ENCODE assay signal across 20 cellular contexts in genomic region chr6:167817016-167817415, GRCh38. TPM values are rescaled to one million over a fixed set of nuclear protein-coding genes. Genes with fewer than 3 reads are reported as not detected.
DNase-seq lines count a peak whose midpoint lies in the region; ATAC-seq, FAIRE-seq and TF ChIP-seq lines count a peak whose summit lies in the region.
"Had no signal": no experiment of that assay in that cellular context is flagged by ENCODE, and none has a peak within 500 bp of the region (broad histone marks: within the 10 kb centered on the region; RNA-seq: fewer than 3 reads in every experiment).

No MANE protein-coding gene starts in this region.

- H4K8ac ChIP-seq in H1 (ENCODE audit: extremely low read depth, insufficient read depth, low read length) (no peak overlapping the region), trophoblast cell (ENCODE audit: low read depth, low read length) (no peak overlapping the region)

- no peaks in the 10 kb centered on the region for H3K27me3 ChIP-seq in HUES64 (ENCODE audit: insufficient read depth, low read length)
- H3K27me3 ChIP-seq in H1 (replicated peaks in 1 of 4; ENCODE audit: control insufficient read depth in 3 of 4, extremely low read depth in 1 of 4, insufficient read depth in 3 of 4, low read length in 3 of 4): no peaks in the 10 kb centered on the region
- H3K27me3 ChIP-seq in trophoblast cell (ENCODE audit: insufficient read depth, low read length): no peaks in the 10 kb centered on the region
- H3K27me3 ChIP-seq in esophagus squamous epithelium: peaks cover 0 to 8% (median 0%) of the 10 kb centered on the region in 4 donors

- no peaks in the 10 kb centered on the region for H3K9me3 Mint-ChIP-seq in activated CD4-positive, alpha-beta T cell treated with anti-CD3 and anti-CD28 coated beads, Interleukin-2, amount 10 ng/mL, durations not matched to agents 24 days and 14 days
- no peaks in the 10 kb centered on the region for H3K9me3 Mint-ChIP-seq in activated CD4-positive, alpha-beta T cell treated with anti-CD3 and anti-CD28 coated beads for 36 hours (ENCODE audit: low read depth)
- H3K9me3 Mint-ChIP-seq: CD4-positive, alpha-beta T cell had no signal

- TF ChIP-seq EP300 in H1 (IDR thresholded peaks at IDR 0.05; ENCODE audit: borderline replicate concordance in 1 of 2, low read depth in 2 of 2, low read length in 2 of 2): no peak

- H3K9ac ChIP-seq in HUES64 (ENCODE audit: low read depth, low read length): no peak overlapping the region
- H3K9ac ChIP-seq in H1 (replicated peaks in 1 of 4; ENCODE audit: extremely low read depth in 1 of 4, low read depth in 3 of 4, low read length in 3 of 4): no peak overlapping the region
- no peak overlapping the region for H3K9ac ChIP-seq in trophoblast cell (ENCODE audit: low read length)

- H3K4me1 Mint-ChIP-seq in activated CD4-positive, alpha-beta T cell treated with anti-CD3 and anti-CD28 coated beads, Interleukin-2, amount 10 ng/mL, durations not matched to agents 24 days and 14 days: no peaks in the 10 kb centered on the region
- no peaks in the 10 kb centered on the region for H3K4me1 Mint-ChIP-seq in activated CD4-positive, alpha-beta T cell treated with anti-CD3 and anti-CD28 coated beads for 36 hours

- H4K12ac ChIP-seq in trophoblast cell (ENCODE audit: low read depth, low read length): no peak overlapping the region

- TF ChIP-seq RAD21 in H1 (IDR thresholded peaks at IDR 0.05 in 1 of 2, conservative IDR thresholded peaks at IDR 0.05 in 1 of 2; ENCODE audit: low read depth in 2 of 2, low read length in 2 of 2): no peak

- 96% methylated on average over 4 of the region's 4 CpGs for WGBS in HUES64
- 86% methylated on average over 4 of the region's 4 CpGs; no CpG with 5 or more reads in 1 of the 2 experiments for WGBS in H1 (ENCODE audit: extremely low coverage in 1 of 2, insufficient coverage in 1 of 2, insufficient read length in 1 of 2, insufficient replicate concordance in 2 of 2, low coverage in 1 of 2, low lambda C conversion rate in 2 of 2, missing lambda C conversion rate in 1 of 2), 2 experiments
- no CpG with 5 or more reads among the region's 4 CpGs for WGBS in trophoblast cell (ENCODE audit: extremely low coverage, insufficient coverage, insufficient read length)
- WGBS in esophagus squamous epithelium, 2 donors: 79 to 89% methylated on average over 2 to 4 of the region's 4 CpGs

- H3K4me3 Mint-ChIP-seq in activated CD4-positive, alpha-beta T cell treated with anti-CD3 and anti-CD28 coated beads, Interleukin-2, amount 10 ng/mL, durations not matched to agents 24 days and 14 days: no peak overlapping the region
- H3K4me3 Mint-ChIP-seq in activated CD4-positive, alpha-beta T cell treated with anti-CD3 and anti-CD28 coated beads for 36 hours: no peak overlapping the region
- H3K4me3 Mint-ChIP-seq: CD4-positive, alpha-beta T cell had no signal

- no peak overlapping the region for H4K5ac ChIP-seq in H1 (ENCODE audit: insufficient read length, low read depth, low read length)

- H2BK12ac ChIP-seq in H1 (ENCODE audit: low read depth, low read length): no peak overlapping the region
- no peak overlapping the region for H2BK12ac ChIP-seq in trophoblast cell (ENCODE audit: low read length)

- H2BK15ac ChIP-seq in H1 (ENCODE audit: low read length): no peak overlapping the region

- H4K20me1 ChIP-seq in H1 (replicated peaks in 1 of 2; ENCODE audit: control insufficient read depth in 1 of 2, insufficient read depth in 2 of 2, low read length in 2 of 2): no peaks in the 10 kb centered on the region

- H3K4me2 ChIP-seq in H1 (ENCODE audit: insufficient read depth in 1 of 2, low read depth in 2 of 2, low read length in 2 of 2): no peak overlapping the region
- no peak overlapping the region for H3K4me2 ChIP-seq in trophoblast cell (ENCODE audit: low read length)
- H3K4me2 ChIP-seq: A549 had no signal

- no peak overlapping the region for H3K56ac ChIP-seq in H1 (replicated peaks; ENCODE audit: insufficient read length, low read depth, low read length)

- no peak for TF ChIP-seq CTCF in H1 (IDR thresholded peaks at IDR 0.05; ENCODE audit: control extremely low read depth in 1 of 3, insufficient read depth in 1 of 3, low read depth in 1 of 3, low read length in 3 of 3)
- TF ChIP-seq CTCF in esophagus squamous epithelium (IDR thresholded peaks at IDR 0.05): no peak

- H2BK120ac ChIP-seq in H1 (replicated peaks; ENCODE audit: low read depth, low read length) (no peak overlapping the region), trophoblast cell (ENCODE audit: insufficient read depth, low read length, poor library complexity) (no peak overlapping the region)

- H3K4me1 ChIP-seq in HUES64 (ENCODE audit: insufficient read depth, low read length) (peaks cover 18% of the 10 kb centered on the region), H1 (replicated peaks in 1 of 4; ENCODE audit: control insufficient read depth in 3 of 4, insufficient read depth in 4 of 4, low read length in 3 of 4) (peaks cover 0 to 11% (median 7%) of the 10 kb centered on the region in 4 experiments; a peak in 4 of 7 replicates), trophoblast cell (ENCODE audit: control insufficient read depth in 1 of 2, insufficient read depth in 2 of 2, low read length in 2 of 2) (peaks cover 0 to 5% of the 10 kb centered on the region in 2 experiments), esophagus squamous epithelium (no peaks in the 10 kb centered on the region)
- H3K4me1 ChIP-seq: A549, HAP-1 had no signal

- no peaks in the 10 kb centered on the region for H3K36me3 Mint-ChIP-seq in activated CD4-positive, alpha-beta T cell treated with anti-CD3 and anti-CD28 coated beads, Interleukin-2, amount 10 ng/mL, durations not matched to agents 24 days and 14 days (ENCODE audit: low read depth)
- H3K36me3 Mint-ChIP-seq in activated CD4-positive, alpha-beta T cell treated with anti-CD3 and anti-CD28 coated beads for 36 hours (ENCODE audit: low read depth): no peaks in the 10 kb centered on the region

- no peak for TF ChIP-seq POLR2A in H1 (IDR thresholded peaks at IDR 0.05; ENCODE audit: control extremely low read depth in 1 of 2, low read depth in 2 of 2, low read length in 2 of 2)
- TF ChIP-seq POLR2A in esophagus squamous epithelium (IDR thresholded peaks at IDR 0.05): no peak

- H2AK5ac ChIP-seq in H1 (ENCODE audit: low read depth, low read length) (no peak overlapping the region), trophoblast cell (ENCODE audit: low read length) (peak overlapping the region; percentile 18)

- no peaks in the 10 kb centered on the region for H3K79me1 ChIP-seq in H1 (ENCODE audit: low read depth, low read length)
- H3K79me1 ChIP-seq in trophoblast cell (ENCODE audit: low read length): peaks cover 5% of the 10 kb centered on the region

- no peaks in the 10 kb centered on the region for H3K36me3 ChIP-seq in HUES64 (ENCODE audit: insufficient read depth, low read length)
- H3K36me3 ChIP-seq in H1 (ENCODE audit: control insufficient read depth in 2 of 4, insufficient read depth in 4 of 4, low read length in 3 of 4): no peaks in the 10 kb centered on the region; a peak in 1 of 8 replicates
- peaks cover 2 to 3% of the 10 kb centered on the region in 2 experiments for H3K36me3 ChIP-seq in trophoblast cell (ENCODE audit: control insufficient read depth in 1 of 2, insufficient read depth in 2 of 2, low read length in 2 of 2)
- H3K36me3 ChIP-seq in esophagus squamous epithelium: no peaks in the 10 kb centered on the region
- H3K36me3 ChIP-seq: HAP-1 had no signal

- no peak overlapping the region for H4K91ac ChIP-seq in H1 (replicated peaks; ENCODE audit: insufficient read length, low read length)
- no peak overlapping the region for H4K91ac ChIP-seq in trophoblast cell (ENCODE audit: low read depth, low read length)

- no peak overlapping the region for H3K4ac ChIP-seq in H1 (replicated peaks; ENCODE audit: insufficient read length, low read depth, low read length)
- H3K4ac ChIP-seq in trophoblast cell (ENCODE audit: low read depth, low read length): no peak overlapping the region

- intact Hi-C loops in activated CD4-positive, alpha-beta T cell treated with anti-CD3 and anti-CD28 coated beads, Interleukin-2, amount 10 ng/mL, durations not matched to agents 24 days and 14 days (cut with micrococcal nuclease): no loop called here
- intact Hi-C loops in activated CD4-positive, alpha-beta T cell treated with anti-CD3 and anti-CD28 coated beads for 36 hours (cut with DNase I, micrococcal nuclease): no loop called here
- intact Hi-C loops in esophagus squamous epithelium (cut with DNase I) (no loop called here), left ventricle myocardium superior (cut with micrococcal nuclease) (no loop called here)

- peaks cover 41% of the 10 kb centered on the region for H3K27me3 Mint-ChIP-seq in activated CD4-positive, alpha-beta T cell treated with anti-CD3 and anti-CD28 coated beads, Interleukin-2, amount 10 ng/mL, durations not matched to agents 24 days and 14 days
- H3K27me3 Mint-ChIP-seq in activated CD4-positive, alpha-beta T cell treated with anti-CD3 and anti-CD28 coated beads for 36 hours: peaks cover 37% of the 10 kb centered on the region

- H3K79me2 ChIP-seq in H1 (ENCODE audit: control insufficient read depth in 1 of 2, insufficient read depth in 2 of 2, low read length in 2 of 2) (no peaks in the 10 kb centered on the region), trophoblast cell (ENCODE audit: control insufficient read depth, insufficient read depth, low read length, poor library complexity) (no peaks in the 10 kb centered on the region)

- 0 out of 2 replicates have a peak overlapping the region, but pooled peaks have one; percentile 78 for H2AFZ ChIP-seq in H1 (ENCODE audit: low read length)
- H2AFZ ChIP-seq in trophoblast cell (ENCODE audit: insufficient read depth, low read length, poor library complexity): no peak overlapping the region

- 0 out of 2 replicates have a peak overlapping the region, but pooled peaks have one; percentile 48 for H3K27ac ChIP-seq in HUES64 (ENCODE audit: low read depth, low read length)
- no peak overlapping the region for H3K27ac ChIP-seq in H1 (ENCODE audit: low read depth, low read length)
- H3K27ac ChIP-seq in trophoblast cell (ENCODE audit: low read depth, low read length): no peak overlapping the region
- no peak overlapping the region for H3K27ac ChIP-seq in esophagus squamous epithelium
- H3K27ac ChIP-seq: 22Rv1, A549, C4-2B had no signal

- H3K14ac ChIP-seq in H1 (ENCODE audit: insufficient read length) (no peak overlapping the region), trophoblast cell (ENCODE audit: low read length) (no peak overlapping the region)

- no peak for ATAC-seq in activated CD4-positive, alpha-beta T cell treated with anti-CD3 and anti-CD28 coated beads for 36 hours
- no peak for ATAC-seq in left ventricle myocardium superior
- ATAC-seq: A549 had no signal

- DNase-seq in activated CD4-positive, alpha-beta T cell treated with anti-CD3 and anti-CD28 coated beads, Interleukin-2, amount 10 ng/mL, durations not matched to agents 24 days and 14 days: peak; percentile 31
- no peak for DNase-seq in activated CD4-positive, alpha-beta T cell treated with anti-CD3 and anti-CD28 coated beads for 36 hours
- DNase-seq in H1 (ENCODE audit: low read depth in 1 of 2, low spot score in 2 of 2) (no peak), trophoblast cell (no peak), esophagus squamous epithelium (lab: John Stamatoyannopoulos, UW) (no peak), left ventricle myocardium superior (no peak), frontal cortex (ENCODE audit: low spot score in 2 of 2) (no peak)
- DNase-seq: AML-193; CD4-positive, alpha-beta T cell; DMS153; DMS79 treated with DMSO at 0.1 percent for 48 hours; GF-D8; GOT3; IMR-90; KBM-7 had no signal

- peak overlapping the region; percentile 28; the same call in 1 of the 2 replicates for H2BK20ac ChIP-seq in H1 (ENCODE audit: low read length)

- H3K27ac Mint-ChIP-seq in activated CD4-positive, alpha-beta T cell treated with anti-CD3 and anti-CD28 coated beads, Interleukin-2, amount 10 ng/mL, durations not matched to agents 24 days and 14 days: no peak overlapping the region
- H3K27ac Mint-ChIP-seq in activated CD4-positive, alpha-beta T cell treated with anti-CD3 and anti-CD28 coated beads for 36 hours: no peak overlapping the region
- H3K27ac Mint-ChIP-seq: CD4-positive, alpha-beta T cell had no signal

- peak overlapping the region; percentile 18; the same call in 1 of the 2 replicates for H2BK5ac ChIP-seq in H1 (ENCODE audit: low read depth, low read length)
- no peak overlapping the region for H2BK5ac ChIP-seq in trophoblast cell (ENCODE audit: low read depth, low read length, poor library complexity)

- H3K18ac ChIP-seq in H1 (ENCODE audit: extremely low read depth, low read length): no peak overlapping the region; the same call in 1 of the 2 replicates
- H3K18ac ChIP-seq in trophoblast cell (ENCODE audit: low read length): peak overlapping the region; percentile 33

- POLR2A ChIA-PET in activated CD4-positive, alpha-beta T cell treated with anti-CD3 and anti-CD28 coated beads for 36 hours (lab: Charles Lee): no interaction called here
- POLR2A ChIA-PET in H1 (lab: Charles Lee; ENCODE audit: partially characterized antibody): no interaction called here

- no peaks in the 10 kb centered on the region; the same call in 1 of the 2 replicates for H3K23me2 ChIP-seq in H1 (ENCODE audit: low read depth, low read length)

- CTCF ChIA-PET in activated CD4-positive, alpha-beta T cell treated with anti-CD3 and anti-CD28 coated beads for 36 hours (lab: Charles Lee): no interaction called here
- CTCF ChIA-PET in H1 (lab: Charles Lee; ENCODE audit: partially characterized antibody): interaction anchor here (0.7 kb wide), 1 partner anchor 598 kb away, joined by 3 read pairs; no protein-coding TSS in a partner anchor

- H3K9me3 ChIP-seq in HUES64 (ENCODE audit: insufficient read depth, low read depth, low read length) (no peaks in the 10 kb centered on the region), H1 (ENCODE audit: insufficient read depth in 2 of 2, low read depth in 1 of 2, low read length in 1 of 2) (no peaks in the 10 kb centered on the region), trophoblast cell (ENCODE audit: insufficient read depth, low read depth, low read length) (peaks cover 2% of the 10 kb centered on the region), esophagus squamous epithelium (no peaks in the 10 kb centered on the region)
- H3K9me3 ChIP-seq: A549, HAP-1 had no signal

- H3K23ac ChIP-seq in H1 (ENCODE audit: insufficient read length): no peak overlapping the region
- no peak overlapping the region for H3K23ac ChIP-seq in trophoblast cell (ENCODE audit: low read length)

- no peak for FAIRE-seq in H1 (lab: Jason Lieb, UNC)
- no peak for FAIRE-seq in frontal cortex (lab: Jason Lieb, UNC)
- FAIRE-seq: A549 had no signal

- no peak overlapping the region for H3K4me3 ChIP-seq in HUES64 (ENCODE audit: low read length)
- H3K4me3 ChIP-seq in H1 (ENCODE audit: extremely low read depth in 1 of 4, insufficient read depth in 2 of 4, low read depth in 3 of 4, low read length in 4 of 4): no peak overlapping the region
- no peak overlapping the region for H3K4me3 ChIP-seq in trophoblast cell (ENCODE audit: low read depth, low read length)
- H3K4me3 ChIP-seq in esophagus squamous epithelium: no peak overlapping the region
- H3K4me3 ChIP-seq: A549, HAP-1 had no signal

RNA-seq across cellular contexts. Expression of gene AFDN, which starts 9.7 kb away (rescaled TPM):
- 40.8 and 42.2 TPM in 2 replicates for total RNA-seq in activated CD4-positive, alpha-beta T cell treated with anti-CD3 and anti-CD28 coated beads, Interleukin-2, amount 10 ng/mL, durations not matched to agents 24 days and 14 days
- total RNA-seq in activated CD4-positive, alpha-beta T cell treated with anti-CD3 and anti-CD28 coated beads for 36 hours: 10 to 100 TPM; 11.9 to 14.0 TPM
- polyA plus RNA-seq in HUES64 (2013, experiment 1 of 2): 82.8 TPM
- polyA plus RNA-seq in HUES64 (2013, experiment 2 of 2): 90.8 TPM
- 192 and 196 TPM in 2 replicates for total RNA-seq in H1 (2021; fragmentation: NEBNext Ultra II Directional; extraction: Animal tissue kit (Norgen Biotek cat#: 25700))
- 53.4 and 58.7 TPM in 2 replicates for polyA plus RNA-seq in H1 (2011; rRNA removed)
- polyA plus RNA-seq in H1 (2011; cell fraction: cytosol; rRNA removed): 95.2 TPM
- polyA plus RNA-seq in H1 (2011; cell fraction: nucleus; rRNA removed): 239 TPM
- polyA plus RNA-seq in H1 (2012, experiment 1 of 2): 116 to 142 TPM (median 133 TPM) in 4 replicates
- 6.9 TPM for polyA plus RNA-seq in H1 (2012, experiment 2 of 2)
- 132 TPM for polyA plus RNA-seq in H1 (2013, experiment 1 of 2)
- 117 TPM for polyA plus RNA-seq in H1 (2013, experiment 2 of 2)
- 177 and 199 TPM in 2 replicates for polyA minus RNA-seq in H1 (2011; rRNA and poly(A)+ RNA removed)
- 154 TPM for polyA minus RNA-seq in H1 (2011; cell fraction: cytosol; rRNA and poly(A)+ RNA removed)
- polyA minus RNA-seq in H1 (2011; cell fraction: nucleus; rRNA and poly(A)+ RNA removed): 329 TPM
- polyA plus RNA-seq in trophoblast cell (2013): 195 and 197 TPM in 2 replicates
- total RNA-seq in esophagus squamous epithelium (100 to 1,000 TPM in 3 of 4 donors, 10 to 100 TPM in 1; 93.8 to 250 (median 204) TPM), left ventricle myocardium superior (52.6 TPM), frontal cortex (204 TPM)
